ENCODE assay signal across 8 cellular contexts in genomic region chr16:20774703-20775362, GRCh38. TPM values are rescaled to one million over a fixed set of nuclear protein-coding genes. Genes with fewer than 3 reads are reported as not detected.
DNase-seq lines count a peak whose midpoint lies in the region; ATAC-seq lines count a peak whose summit lies in the region.

No MANE protein-coding gene starts in this region.

- no peaks in the 10 kb centered on the region for H3K27me3 ChIP-seq in right cardiac atrium (ENCODE audit: control insufficient read depth, insufficient read depth)

- no peaks in the 10 kb centered on the region for H3K9me3 ChIP-seq in right cardiac atrium (ENCODE audit: control insufficient read depth, low read length)

- 62% methylated on average over 7 of the region's 7 CpGs for WGBS in right cardiac atrium

- H3K9me3 Mint-ChIP-seq in activated naive CD4-positive, alpha-beta T cell treated with anti-CD3 and anti-CD28 coated beads, Interleukin-2, amount 50 U/mL, for 72 hours, result no peaks in the 10 kb centered on the region

- H3K27ac Mint-ChIP-seq in activated naive CD4-positive, alpha-beta T cell treated with anti-CD3 and anti-CD28 coated beads, Interleukin-2, amount 50 U/mL, for 72 hours, result no peak overlapping the region

- H3K36me3 Mint-ChIP-seq in activated naive CD4-positive, alpha-beta T cell treated with anti-CD3 and anti-CD28 coated beads, Interleukin-2, amount 50 U/mL, for 72 hours, result no peaks in the 10 kb centered on the region

- no peak overlapping the region for H3K4me3 ChIP-seq in right cardiac atrium (ENCODE audit: low read length)

- H3K4me1 ChIP-seq in right cardiac atrium (ENCODE audit: control insufficient read depth, insufficient read depth, low read length), result no peaks in the 10 kb centered on the region

- no peak overlapping the region for H3K27ac ChIP-seq in right cardiac atrium (ENCODE audit: low read length)

- intact Hi-C loops in right cardiac atrium (cut with DNase I), result no loop called here

- peak; percentile 63 for DNase-seq in GDM1 (lab: John Stamatoyannopoulos, UW)
- peak; percentile 45 to 66 for DNase-seq in Kasumi-1 (lab: John Stamatoyannopoulos, UW)
- DNase-seq in SK-N-DZ (ENCODE audit: low spot score), result peak; percentile 55
- peak; percentile 57 to 71 for DNase-seq in activated naive CD4-positive, alpha-beta T cell treated with anti-CD3 and anti-CD28 coated beads, Interleukin-2, amount 50 U/mL, for 72 hours (ENCODE audit: low spot score in 2 of 2)
- peak; percentile 39 to 78 (median 49) for DNase-seq in right cardiac atrium
- peak in 3 of 4 experiments; percentile 18 to 43 (median 25) for DNase-seq in stimulated activated CD4-positive, alpha-beta T cell treated with anti-CD3 and anti-CD28 coated beads, Interleukin-1b, Interleukin-23, amount 100 ng/mL, for 24 hours (ENCODE audit: low read depth in 4 of 4, low spot score in 1 of 4)

- ATAC-seq in activated naive CD4-positive, alpha-beta T cell treated with anti-CD3 and anti-CD28 coated beads, Interleukin-2, amount 50 U/mL, for 72 hours, result peak; percentile 55 to 78
- ATAC-seq in right cardiac atrium (peak; percentile 31 to 59), GM18517 (IDR thresholded peaks at IDR 0.05; ENCODE audit: unreplicated experiment) (no peak), HG03354 (IDR thresholded peaks at IDR 0.05; ENCODE audit: poor library complexity, severe bottlenecking, unreplicated experiment) (no peak)

RNA-seq across cellular contexts. Expression of gene ACSM3, which starts 11.0 kb away (rescaled TPM):
- 0.08 and 3.8 TPM in 2 replicates for polyA plus RNA-seq in SK-N-DZ (2014; cell fraction: cytosol; rRNA removed)
- 0.53 TPM in 1 of 2 replicates, not detected in the other for polyA plus RNA-seq in SK-N-DZ (2014; cell fraction: nucleus; rRNA removed)
- 10 to 100 TPM; 18.1 to 55.0 TPM for total RNA-seq in activated naive CD4-positive, alpha-beta T cell treated with anti-CD3 and anti-CD28 coated beads, Interleukin-2, amount 50 U/mL, for 72 hours
- total RNA-seq in right cardiac atrium, result 10 to 100 TPM; 12.0 to 21.4 (median 17.5) TPM
- polyA plus RNA-seq in right cardiac atrium, result 8.1 TPM

RNA-seq across cellular contexts. Expression of gene ERI2, which starts 31.4 kb away (rescaled TPM):
- 40.2 and 46.3 TPM in 2 replicates for polyA plus RNA-seq in SK-N-DZ (2014; cell fraction: cytosol; rRNA removed)
- 82.9 and 97.6 TPM in 2 replicates for polyA plus RNA-seq in SK-N-DZ (2014; cell fraction: nucleus; rRNA removed)
- 10 to 100 TPM; 19.6 to 36.2 TPM for total RNA-seq in activated naive CD4-positive, alpha-beta T cell treated with anti-CD3 and anti-CD28 coated beads, Interleukin-2, amount 50 U/mL, for 72 hours
- 10 to 100 TPM; 10.1 to 14.0 (median 11.1) TPM for total RNA-seq in right cardiac atrium
- polyA plus RNA-seq in right cardiac atrium, result 5.4 TPM

RNA-seq across cellular contexts. Expression of gene REXO5, which starts 31.5 kb away (rescaled TPM):
- polyA plus RNA-seq in SK-N-DZ (2014; cell fraction: cytosol; rRNA removed), result 22.2 and 27.1 TPM in 2 replicates
- polyA plus RNA-seq in SK-N-DZ (2014; cell fraction: nucleus; rRNA removed), result 36.4 and 37.5 TPM in 2 replicates
- total RNA-seq in activated naive CD4-positive, alpha-beta T cell treated with anti-CD3 and anti-CD28 coated beads, Interleukin-2, amount 50 U/mL, for 72 hours, result 10 to 100 TPM; 18.5 to 18.9 TPM
- 1 to 10 TPM; 2.3 to 3.8 (median 2.9) TPM for total RNA-seq in right cardiac atrium
- polyA plus RNA-seq in right cardiac atrium, result 2.1 TPM

RNA-seq across cellular contexts. Expression of gene THUMPD1, which starts 33.2 kb away (rescaled TPM):
- polyA plus RNA-seq in SK-N-DZ (2014; cell fraction: cytosol; rRNA removed), result 26.9 and 33.4 TPM in 2 replicates
- 25.8 and 32.2 TPM in 2 replicates for polyA plus RNA-seq in SK-N-DZ (2014; cell fraction: nucleus; rRNA removed)
- total RNA-seq in activated naive CD4-positive, alpha-beta T cell treated with anti-CD3 and anti-CD28 coated beads, Interleukin-2, amount 50 U/mL, for 72 hours, result 10 to 100 TPM; 40.4 to 42.5 TPM
- total RNA-seq in right cardiac atrium, result 10 to 100 TPM; 21.6 to 22.3 (median 22.0) TPM
- polyA plus RNA-seq in right cardiac atrium, result 11.7 TPM

Comparison
In these comparisons a context has a peak if more than half of its experiments do, and no peak if none do; other contexts are left out.
1. ATAC-seq: peak in activated naive CD4-positive, alpha-beta T cell treated with anti-CD3 and anti-CD28 coated beads, Interleukin-2, amount 50 U/mL, for 72 hours (2 of 2) and right cardiac atrium (2 of 2); none in GM18517 (single experiment) and HG03354 (single experiment).
2. RNA of gene REXO5, which starts 31.5 kb away (total RNA-seq): 18.5 to 18.9 TPM in activated naive CD4-positive, alpha-beta T cell treated with anti-CD3 and anti-CD28 coated beads, Interleukin-2, amount 50 U/mL, for 72 hours; 2.3 to 3.8 TPM in right cardiac atrium; every median in the first group is over 4 times any median in the second.
3. Peak in every context shown above with its lines, with median percentiles within 50 percentile points of each other: DNase-seq.